In genomic region chr12:107891967-107892366, GRCh38 we compare ENCODE assay signal across 11 cellular contexts.
DNase-seq lines count a peak whose midpoint lies in the region; ATAC-seq, FAIRE-seq and TF ChIP-seq lines count a peak whose summit lies in the region.
"Had no signal": no experiment of that assay in that cellular context is flagged by ENCODE, and none has a peak within 500 bp of the region (broad histone marks: within the 10 kb centered on the region; RNA-seq: fewer than 3 reads in every experiment).

No MANE protein-coding gene starts in this region.

- H3K27me3 ChIP-seq in K562 (ENCODE audit: control insufficient read depth in 2 of 2, insufficient read depth in 2 of 2, low read length in 2 of 2), result peaks cover 0 to 12% of the 10 kb centered on the region in 2 experiments; a peak in 2 of 5 replicates
- peaks cover 4 to 22% of the 10 kb centered on the region in 2 experiments for H3K27me3 ChIP-seq in mesenchymal stem cell (ENCODE audit: control insufficient read depth in 1 of 2, insufficient read depth in 1 of 2, low read length in 2 of 2)
- peaks cover 0 to 25% (median 5%) of the 10 kb centered on the region in 9 donors for H3K27me3 ChIP-seq in heart left ventricle

- no peak overlapping the region for H2BK12ac ChIP-seq in mesenchymal stem cell (ENCODE audit: low read length in 2 of 2)

- CTCF ChIA-PET in K562 (lab: Yijun Ruan, JAX; ENCODE audit: low intra/inter-chr PET ratio), result interaction anchor here (0.7 to 1.8 kb wide), 3 partner anchors 20 to 216 kb away, joined by 4 to 10 read pairs (median 6); no protein-coding TSS in a partner anchor

- WGBS in K562 (ENCODE audit: insufficient coverage, low coverage, missing lambda C conversion rate), result 12% methylated on average over 3 of the region's 3 CpGs
- WGBS in mesenchymal stem cell, result 64% methylated on average over 3 of the region's 3 CpGs
- WGBS in heart left ventricle, 4 donors, result 44 to 62% (median 54%) methylated on average over 3 of the region's 3 CpGs

- intact Hi-C loops in K562 (cut with micrococcal nuclease), result loop anchor here (1.0 to 2.0 kb wide), 2 partner anchors 20 to 37 kb away; no protein-coding TSS in a partner anchor
- intact Hi-C loops in heart left ventricle (cut with DNase I), result no loop called here

- H3K9me3 ChIP-seq in K562 (replicated peaks; ENCODE audit: control insufficient read depth, insufficient read depth, low read depth, low read length), result no peaks in the 10 kb centered on the region
- no peaks in the 10 kb centered on the region for H3K9me3 ChIP-seq in mesenchymal stem cell (ENCODE audit: control insufficient read depth, low read length)
- no peaks in the 10 kb centered on the region for H3K9me3 ChIP-seq in heart left ventricle

- no peaks in the 10 kb centered on the region for H3K79me1 ChIP-seq in mesenchymal stem cell (replicated peaks; ENCODE audit: low read length, poor library complexity, severe bottlenecking)

- no peak overlapping the region for H3K27ac ChIP-seq in K562 (ENCODE audit: extremely low read depth, low read depth, low read length)
- no peak overlapping the region for H3K27ac ChIP-seq in mesenchymal stem cell (ENCODE audit: low read length, poor library complexity, severe bottlenecking)
- H3K27ac ChIP-seq in heart left ventricle, result no peak overlapping the region

- H3K4me1 ChIP-seq in K562 (replicated peaks in 1 of 2; ENCODE audit: control insufficient read depth in 2 of 2, insufficient read depth in 2 of 2, low read length in 2 of 2), result no peaks in the 10 kb centered on the region; a peak in 1 of 5 replicates
- H3K4me1 ChIP-seq in mesenchymal stem cell (ENCODE audit: control insufficient read depth, insufficient read depth, low read depth, low read length), result no peaks in the 10 kb centered on the region
- H3K4me1 ChIP-seq in heart left ventricle, result no peaks in the 10 kb centered on the region

- H3K79me2 ChIP-seq in K562 (ENCODE audit: control insufficient read depth, insufficient read depth, low read length), result no peaks in the 10 kb centered on the region

- H3K18ac ChIP-seq in mesenchymal stem cell (ENCODE audit: low read depth in 1 of 2, low read length in 2 of 2), result no peak overlapping the region

- no peak overlapping the region for H2BK5ac ChIP-seq in mesenchymal stem cell (ENCODE audit: low read depth, low read length, poor library complexity, severe bottlenecking)

- no peak overlapping the region for H2BK15ac ChIP-seq in mesenchymal stem cell (ENCODE audit: low read depth, poor library complexity, severe bottlenecking)

- no peak overlapping the region for H3K4me2 ChIP-seq in K562 (ENCODE audit: insufficient read depth, low read length)
- H3K4me2 ChIP-seq in mesenchymal stem cell (ENCODE audit: low read length, poor library complexity, severe bottlenecking), result no peak overlapping the region

- H3K4ac ChIP-seq in mesenchymal stem cell (ENCODE audit: low read depth in 1 of 2, low read length in 2 of 2), result no peak overlapping the region

- TF ChIP-seq POLR2A in K562 (conservative IDR thresholded peaks at IDR 0.05) (no peak), heart left ventricle (IDR thresholded peaks at IDR 0.05) (no peak)

- no peak overlapping the region for H3K9ac ChIP-seq in K562 (ENCODE audit: insufficient read depth in 1 of 2, low read depth in 2 of 2, low read length in 2 of 2)
- H3K9ac ChIP-seq in mesenchymal stem cell (ENCODE audit: low read length), result no peak overlapping the region

- no peak overlapping the region for H4K91ac ChIP-seq in mesenchymal stem cell (ENCODE audit: low read length)

- ATAC-seq in K562 (peak; percentile 91), GM19455 (IDR thresholded peaks at IDR 0.05; ENCODE audit: unreplicated experiment) (no peak), heart left ventricle (no peak)
- ATAC-seq: activated T-helper 17 cell treated with anti-CD3 and anti-CD28 coated beads, Interleukin-2, amount 50 U/mL, for 72 hours had no signal

- H3K23ac ChIP-seq in mesenchymal stem cell (ENCODE audit: low read length in 2 of 2), result no peak overlapping the region

- H3K4me3 ChIP-seq in GM12864 (ENCODE audit: low read depth, low read length), result no peak overlapping the region
- H3K4me3 ChIP-seq in LNCaP clone FGC (ENCODE audit: low read depth, low read length), result no peak overlapping the region
- no peak overlapping the region for H3K4me3 ChIP-seq in K562
- H3K4me3 ChIP-seq in mesenchymal stem cell (ENCODE audit: insufficient read depth in 1 of 2, low read depth in 1 of 2, low read length in 2 of 2), result no peak overlapping the region
- H3K4me3 ChIP-seq in heart left ventricle, result no peak overlapping the region

- H4K8ac ChIP-seq in mesenchymal stem cell (ENCODE audit: low read length), result no peak overlapping the region

- peak; percentile 59 for TF ChIP-seq CTCF in GM12864 (IDR thresholded peaks at IDR 0.05; ENCODE audit: low read depth, low read length, missing control alignments)
- TF ChIP-seq CTCF in LNCaP clone FGC (IDR thresholded peaks at IDR 0.05; ENCODE audit: control insufficient read depth, extremely low read depth, insufficient read depth), result peak; percentile 64
- TF ChIP-seq CTCF in K562 (IDR thresholded peaks at IDR 0.05 in 2 of 3, conservative IDR thresholded peaks at IDR 0.05 in 1 of 3; ENCODE audit: insufficient read depth in 2 of 3, low read depth in 1 of 3, low read length in 3 of 3), result peak; percentile 73 to 77 (median 74)
- TF ChIP-seq CTCF in heart left ventricle (IDR thresholded peaks at IDR 0.05), result peak in 3 of 12 donors; percentile 4 to 30 (median 13)

- POLR2A ChIA-PET in K562 (lab: Yijun Ruan, JAX), result no interaction called here

- H3K14ac ChIP-seq in mesenchymal stem cell (ENCODE audit: low read length in 2 of 2), result no peak overlapping the region

- in situ Hi-C loops in K562 (cut with MboI), result no loop called here

- DNase-seq in GM12864 (ENCODE audit: low read depth) (no peak), LNCaP clone FGC (ENCODE audit: low read depth) (peak; percentile 39), K562 (ENCODE audit: extremely low read depth in 1 of 4, low spot score in 3 of 4) (peak; percentile 24 to 53 (median 34)), mesenchymal stem cell (peak; percentile 1), midbrain (lab: John Stamatoyannopoulos, UW) (no peak), DMS79 treated with DMSO at 0.1 percent for 48 hours (lab: John Stamatoyannopoulos, UW) (no peak), heart left ventricle (no peak)
- DNase-seq: KG1 had no signal

- no peak for TF ChIP-seq EP300 in K562 (IDR thresholded peaks at IDR 0.05; ENCODE audit: low read length)

- no TSS peak for BruUV-seq in K562 (replicated peaks; lab: Mats Ljungman, UMichigan)

- H4K20me1 ChIP-seq in K562 (replicated peaks; ENCODE audit: control insufficient read depth, insufficient read depth, low read length), result no peaks in the 10 kb centered on the region

- no peak overlapping the region for H2BK120ac ChIP-seq in mesenchymal stem cell (ENCODE audit: low read depth, low read length)

- H2AK5ac ChIP-seq in mesenchymal stem cell (ENCODE audit: low read length, severe bottlenecking), result no peak overlapping the region

- H3K36me3 ChIP-seq in K562 (ENCODE audit: control insufficient read depth, insufficient read depth, low read length) (no peaks in the 10 kb centered on the region), mesenchymal stem cell (ENCODE audit: control insufficient read depth in 1 of 2, insufficient read depth in 2 of 2, low read depth in 1 of 2, low read length in 2 of 2) (no peaks in the 10 kb centered on the region), heart left ventricle (no peaks in the 10 kb centered on the region)

- H2AFZ ChIP-seq in K562 (ENCODE audit: low read depth, low read length), result no peak overlapping the region
- H2AFZ ChIP-seq in mesenchymal stem cell (ENCODE audit: low read depth, low read length), result no peak overlapping the region

- no peaks in the 10 kb centered on the region for H3K9me1 ChIP-seq in K562 (ENCODE audit: control insufficient read depth, insufficient read depth, low read length)

- FAIRE-seq in K562 (lab: Jason Lieb, UNC), result peak; percentile 80
- FAIRE-seq: GM18507 had no signal

- TF ChIP-seq RAD21 in K562 (CRISPR knock-in tag; conservative IDR thresholded peaks at IDR 0.05 in 1 of 2, IDR thresholded peaks at IDR 0.05 in 1 of 2), result peak in 1 of 2 experiments; percentile 67; a peak in 2 of 4 replicates

TF ChIP-seq in K562, 482 proteins besides CTCF, POLR2A, EP300 and RAD21 (continues in another document):
- TF ChIP-seq, protein P1, sequence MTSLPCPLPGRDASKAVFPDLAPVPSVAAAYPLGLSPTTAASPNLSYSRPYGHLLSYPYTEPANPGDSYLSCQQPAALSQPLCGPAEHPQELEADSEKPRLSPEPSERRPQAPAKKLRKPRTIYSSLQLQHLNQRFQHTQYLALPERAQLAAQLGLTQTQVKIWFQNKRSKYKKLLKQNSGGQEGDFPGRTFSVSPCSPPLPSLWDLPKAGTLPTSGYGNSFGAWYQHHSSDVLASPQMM (CRISPR knock-in tag; IDR thresholded peaks at IDR 0.05), result no peak

Comparison
In these comparisons a context has a peak if more than half of its experiments do, and no peak if none do; other contexts are left out.
1. DNase-seq: peak in LNCaP clone FGC (single experiment), K562 (4 of 4) and mesenchymal stem cell (single experiment); none in GM12864 (single experiment), midbrain (single experiment), DMS79 treated with DMSO at 0.1 percent for 48 hours (single experiment) and heart left ventricle (0 of 5).